Comparison of ENCODE assay signal across 30 cellular contexts in the genomic region with DNA sequence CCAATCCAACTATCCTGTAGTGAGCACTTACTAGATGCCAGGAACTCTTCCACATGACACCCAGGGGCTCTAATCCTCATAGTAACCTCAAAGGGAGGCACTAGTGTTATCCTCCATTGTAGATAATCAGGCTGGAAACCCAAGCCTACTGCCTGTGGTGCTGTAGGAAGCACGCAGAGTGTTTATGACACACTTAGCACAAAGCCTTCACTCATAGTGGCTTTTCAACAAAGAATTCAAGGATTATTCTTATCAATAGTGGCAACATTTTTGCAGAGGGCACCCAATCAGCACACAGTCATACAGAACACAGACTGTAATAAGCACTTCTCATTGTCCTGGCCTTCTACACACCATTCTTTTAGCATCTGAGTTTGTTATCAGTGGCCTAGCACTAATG. TPM values are rescaled to one million over a fixed set of nuclear protein-coding genes. Genes with fewer than 3 reads are reported as not detected.
"Had no signal": no experiment of that assay in that cellular context is flagged by ENCODE, and none has a peak within 500 bp of the region (broad histone marks: within the 10 kb centered on the region; RNA-seq: fewer than 3 reads in every experiment).

No MANE protein-coding gene starts in this region.

- DNase-seq: heart left ventricle; left colon; left lung; lower lobe of right lung; mammary epithelial cell; mesendoderm; naive B cell; natural killer cell; nephron progenitor cell; occipital lobe; psoas muscle; right lobe of liver; stimulated activated CD4-positive, alpha-beta T cell treated with anti-CD3 and anti-CD28 coated beads, Interleukin-1b, Interleukin-23, amount 100 ng/mL, for 48 hours; stimulated activated CD4-positive, alpha-beta T cell treated with anti-CD3 and anti-CD28 coated beads, Interleukin-2, amount 100 ng/mL, for 48 hours; stimulated activated CD4-positive, alpha-beta T cell treated with anti-CD3 and anti-CD28 coated beads, Interleukin-4, amount 100 ng/mL, for 4 hours; stimulated activated CD8-positive, alpha-beta memory T cell treated with anti-CD3 and anti-CD28 coated beads, Interleukin-4, amount 100 ng/mL, for 48 hours; stimulated activated naive CD4-positive, alpha-beta T cell treated with Interleukin-2 at 50 U/mL for 16 hours; stomach; tibial artery; trophoblast cell; upper lobe of right lung; uterus had no signal

- H3K4me3 ChIP-seq: heart left ventricle, hepatocyte, left lung, lower lobe of right lung, neural progenitor cell, psoas muscle, right lobe of liver, smooth muscle cell, stomach, thoracic aorta, tibial artery, upper lobe of right lung, uterus had no signal

- H3K9me3 ChIP-seq: heart left ventricle, left lung, lower lobe of right lung, neutrophil, psoas muscle, right lobe of liver, stomach, thoracic aorta, tibial artery, upper lobe of right lung, uterus had no signal

- H3K36me3 ChIP-seq: heart left ventricle, left lung, lower lobe of right lung, neural progenitor cell, neutrophil, right lobe of liver, stomach, thoracic aorta, tibial artery, upper lobe of right lung, uterus had no signal

- H3K27ac ChIP-seq: heart left ventricle, hepatocyte, left lung, lower lobe of right lung, neural progenitor cell, neutrophil, parathyroid adenoma, psoas muscle, right lobe of liver, stomach, thoracic aorta, tibial artery, upper lobe of right lung, uterus had no signal

- H3K4me1 ChIP-seq: left lung, lower lobe of right lung, parathyroid adenoma, psoas muscle, right lobe of liver, stomach, tibial artery, upper lobe of right lung, uterus had no signal

- H3K27me3 ChIP-seq: hepatocyte, left lung, neural progenitor cell, neutrophil, right lobe of liver, tibial artery, upper lobe of right lung, uterus had no signal

- ATAC-seq: heart left ventricle; left colon; left lung; lower lobe of right lung; natural killer cell; psoas muscle; right lobe of liver; stimulated activated memory B cell treated with anti-CD40 and anti-IgM and Interleukin-4, amounts not matched to agents 10 μg/mL and 1 μg/mL and 100 μg/mL, for 72 hours; upper lobe of right lung had no signal

RNA-seq across cellular contexts. Expression of a gene that starts 18.5 kb away (rescaled TPM):
- total RNA-seq: mononuclear cell, natural killer cell had no signal
